ENCODE assay signal across 23 cellular contexts in the genomic region with DNA sequence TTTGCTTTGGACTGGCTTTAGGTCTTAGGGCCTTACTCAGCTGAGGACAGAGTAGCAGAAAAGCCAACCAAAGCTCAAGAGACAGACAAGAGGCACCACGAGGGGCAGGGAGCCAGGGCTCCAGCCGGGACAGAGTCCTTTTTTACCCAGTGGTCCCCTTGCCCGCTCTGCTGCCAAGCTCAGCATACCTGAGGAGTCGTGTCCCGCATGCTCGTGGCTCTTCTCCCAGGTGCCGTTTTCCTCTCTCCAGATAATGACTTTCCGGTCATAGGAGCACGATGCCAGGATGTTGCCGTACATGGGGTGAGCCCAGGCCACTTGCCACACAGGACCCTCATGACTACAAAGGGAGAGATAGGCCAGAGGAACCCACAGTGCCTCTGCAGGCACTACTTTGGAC. TPM values are rescaled to one million over a fixed set of nuclear protein-coding genes. Genes with fewer than 3 reads are reported as not detected.
"Had no signal": no experiment of that assay in that cellular context is flagged by ENCODE, and none has a peak within 500 bp of the region (broad histone marks: within the 10 kb centered on the region; RNA-seq: fewer than 3 reads in every experiment).

No MANE protein-coding gene starts in this region.

- ATAC-seq: esophagus mucosa, WTC11 had no signal

- H3K27ac ChIP-seq: adrenal gland, ascending aorta, brain microvascular endothelial cell, sigmoid colon had no signal

- H3K9me3 Mint-ChIP-seq: activated T-helper 1 cell treated with anti-CD3 and anti-CD28 coated beads, Interleukin-12 subunit alpha, Interleukin-12 subunit beta, Interleukin-2, Interleukin-4 antibody, amounts not matched to agents 30 ng/mL and 10 ng/mL and 1 ng/mL, durations not matched to agents 14 hours and 24 hours and 36 hours; nephron; WTC11 had no signal

- H3K4me3 ChIP-seq: adrenal gland, ascending aorta, sigmoid colon, smooth muscle cell, upper lobe of left lung had no signal

- H3K9me3 ChIP-seq: adrenal gland, ascending aorta, sigmoid colon, upper lobe of left lung had no signal

- H3K4me1 ChIP-seq: adrenal gland, ascending aorta, sigmoid colon had no signal

- DNase-seq: activated CD4-positive, alpha-beta T cell treated with anti-CD3 and anti-CD28 coated beads, Interleukin-2, amount 50 U/mL, for 48 hours; activated gamma-delta T cell; activated naive CD4-positive, alpha-beta T cell treated with anti-CD3 and anti-CD28 coated beads, Interleukin-2, amount 50 U/mL, for 16 hours; adrenal gland; brain microvascular endothelial cell; caudate nucleus; effector CD8-positive, alpha-beta T cell; glutamatergic neuron; hippocampal formation; kidney glomerular epithelial cell; midbrain; sigmoid colon; stimulated activated CD4-positive, alpha-beta T cell treated with anti-CD3 and anti-CD28 coated beads, Interleukin-15, amount 100 ng/mL, for 24 hours; stimulated activated naive CD4-positive, alpha-beta T cell; T-helper 9 cell; upper lobe of left lung had no signal

- H3K4me1 Mint-ChIP-seq: nephron, WTC11 had no signal

- H3K4me3 Mint-ChIP-seq: activated T-helper 1 cell treated with anti-CD3 and anti-CD28 coated beads, Interleukin-12 subunit alpha, Interleukin-12 subunit beta, Interleukin-2, Interleukin-4 antibody, amounts not matched to agents 30 ng/mL and 10 ng/mL and 1 ng/mL, durations not matched to agents 14 hours and 24 hours and 36 hours; nephron; WTC11 had no signal

- H3K27me3 ChIP-seq: adrenal gland, ascending aorta, brain microvascular endothelial cell, sigmoid colon, upper lobe of left lung had no signal

- H3K27ac Mint-ChIP-seq: nephron, WTC11 had no signal

RNA-seq across cellular contexts. Expression of a gene that starts 19.6 kb away (rescaled TPM):
- total RNA-seq: ascending aorta, frontal cortex, smooth muscle cell had no signal
